Comparison of ENCODE assay signal across 25 cellular contexts in genomic region chr5:123748239-123748638, GRCh38.
"Had no signal": no experiment of that assay in that cellular context is flagged by ENCODE, and none has a peak within 500 bp of the region (broad histone marks: within the 10 kb centered on the region; RNA-seq: fewer than 3 reads in every experiment).

No MANE protein-coding gene starts in this region.

- DNase-seq: colonic mucosa; cortex of kidney; dermis blood vessel endothelial cell; dorsolateral prefrontal cortex; effector CD4-positive, alpha-beta T cell; effector CD8-positive, alpha-beta T cell; effector memory CD4-positive, alpha-beta T cell; effector memory CD8-positive, alpha-beta T cell; endodermal cell; erythroblast; esophagus squamous epithelium; foreskin fibroblast; foreskin keratinocyte; foreskin melanocyte; gastrocnemius medialis; glutamatergic neuron; head of caudate nucleus; heart left ventricle; heart right ventricle had no signal

- H3K4me1 Mint-ChIP-seq: endodermal cell had no signal

- H3K36me3 ChIP-seq: colonic mucosa, esophagus muscularis mucosa, esophagus squamous epithelium, gastrocnemius medialis, gastroesophageal sphincter, heart left ventricle, heart right ventricle had no signal

- H3K4me1 ChIP-seq: colonic mucosa, foreskin keratinocyte, gastrocnemius medialis had no signal

- ATAC-seq: effector memory CD8-positive, alpha-beta T cell; esophagus mucosa; foreskin keratinocyte; gastrocnemius medialis; gastroesophageal sphincter; heart left ventricle; heart right ventricle had no signal

- H3K9me3 Mint-ChIP-seq: dendritic cell treated with granulocyte-macrophage colony-stimulating factor and Interleukin-4, amounts not matched to agents 40 ng/mL and 50 ng/mL, for 4 days; effector memory CD8-positive, alpha-beta T cell; endodermal cell had no signal

- H3K4me3 Mint-ChIP-seq: dendritic cell treated with granulocyte-macrophage colony-stimulating factor and Interleukin-4, amounts not matched to agents 40 ng/mL and 50 ng/mL, for 4 days; effector memory CD8-positive, alpha-beta T cell; endodermal cell had no signal

- H3K9me3 ChIP-seq: colonic mucosa, esophagus muscularis mucosa, esophagus squamous epithelium, gastrocnemius medialis, gastroesophageal sphincter, heart left ventricle, heart right ventricle had no signal

- H3K27ac ChIP-seq: colonic mucosa, coronary artery, dorsolateral prefrontal cortex, epithelial cell of prostate, esophagus muscularis mucosa, esophagus squamous epithelium, foreskin keratinocyte, gastrocnemius medialis, gastroesophageal sphincter, heart left ventricle, heart right ventricle had no signal

- H3K27me3 Mint-ChIP-seq: dendritic cell treated with granulocyte-macrophage colony-stimulating factor and Interleukin-4, amounts not matched to agents 40 ng/mL and 50 ng/mL, for 4 days; effector memory CD8-positive, alpha-beta T cell had no signal

- H3K27ac Mint-ChIP-seq: dendritic cell treated with granulocyte-macrophage colony-stimulating factor and Interleukin-4, amounts not matched to agents 40 ng/mL and 50 ng/mL, for 4 days; effector memory CD8-positive, alpha-beta T cell; endodermal cell had no signal

- H3K27me3 ChIP-seq: colonic mucosa, dorsolateral prefrontal cortex, esophagus muscularis mucosa, esophagus squamous epithelium, foreskin keratinocyte, gastrocnemius medialis, gastroesophageal sphincter, heart left ventricle, heart right ventricle had no signal

- H3K4me3 ChIP-seq: colonic mucosa, coronary artery, dorsolateral prefrontal cortex, esophagus muscularis mucosa, esophagus squamous epithelium, gastrocnemius medialis, gastroesophageal sphincter, heart left ventricle, heart right ventricle had no signal
